ENCODE assay signal across 3 cellular contexts in genomic region chr7:117517194-117517593, GRCh38. TPM values are rescaled to one million over a fixed set of nuclear protein-coding genes. Genes with fewer than 3 reads are reported as not detected.
"Had no signal": no experiment of that assay in that cellular context is flagged by ENCODE, and none has a peak within 500 bp of the region (broad histone marks: within the 10 kb centered on the region; RNA-seq: fewer than 3 reads in every experiment).

No MANE protein-coding gene starts in this region.

RNA-seq across cellular contexts. Expression of gene CFTR, which starts 37.4 kb away (rescaled TPM):
- total RNA-seq: LHCN-M2, MCF 10A, NCI-H460 had no signal
